In genomic region chr10:101535949-101536348, GRCh38 we compare ENCODE assay signal across 2 cellular contexts.
TF ChIP-seq lines count a peak whose summit lies in the region.

No MANE protein-coding gene starts in this region.

TF ChIP-seq in GM12891, 5 proteins besides CTCF, POLR2A, EP300 and RAD21:
- TF ChIP-seq SPI1 (IDR thresholded peaks at IDR 0.05; ENCODE audit: low read depth, low read length), result no peak
- TF ChIP-seq POLR2AphosphoS5 (IDR thresholded peaks at IDR 0.05; ENCODE audit: low read depth, low read length), result no peak
- TF ChIP-seq TAF1 (IDR thresholded peaks at IDR 0.05; ENCODE audit: low read depth, low read length), result no peak
- no peak for TF ChIP-seq PAX5 (IDR thresholded peaks at IDR 0.05; ENCODE audit: insufficient read depth, low read length, severe bottlenecking)
TF ChIP-seq in GM12891: peak in this region for 0.

TF ChIP-seq in GM12878, 131 proteins besides CTCF, POLR2A, EP300 and RAD21:
- TF ChIP-seq GABPA (IDR thresholded peaks at IDR 0.05; ENCODE audit: low read depth) (no peak), LARP7 (IDR thresholded peaks at IDR 0.05) (no peak), ZNF384 (IDR thresholded peaks at IDR 0.05; ENCODE audit: borderline replicate concordance, low read depth, low read length) (no peak), BCLAF1 (IDR thresholded peaks at IDR 0.05) (no peak), ATF3 (IDR thresholded peaks at IDR 0.05; ENCODE audit: borderline replicate concordance, extremely low read depth, low read depth, low read length) (no peak), CREM (IDR thresholded peaks at IDR 0.05; ENCODE audit: low read depth) (no peak), MLLT1 (IDR thresholded peaks at IDR 0.05) (no peak), EGR1 (IDR thresholded peaks at IDR 0.05; ENCODE audit: borderline replicate concordance in 1 of 2, low read depth in 2 of 2, low read length in 2 of 2) (no peak), BCL3 (IDR thresholded peaks at IDR 0.05; ENCODE audit: borderline replicate concordance, insufficient read depth, low read depth, low read length, poor library complexity, severe bottlenecking) (no peak), ZSCAN29 (IDR thresholded peaks at IDR 0.05) (no peak), SMAD5 (IDR thresholded peaks at IDR 0.05; ENCODE audit: low read depth) (no peak), NFXL1 (IDR thresholded peaks at IDR 0.05; ENCODE audit: borderline replicate concordance) (no peak), NR2C1 (IDR thresholded peaks at IDR 0.05) (no peak), EED (IDR thresholded peaks at IDR 0.05; ENCODE audit: low read depth) (no peak)
